8 cellular contexts compared by ENCODE assay signal in genomic region chr18:45166341-45167108, GRCh38.
DNase-seq lines count a peak whose midpoint lies in the region; ATAC-seq and TF ChIP-seq lines count a peak whose summit lies in the region.
"Had no signal": no experiment of that assay in that cellular context is flagged by ENCODE, and none has a peak within 500 bp of the region (broad histone marks: within the 10 kb centered on the region; RNA-seq: fewer than 3 reads in every experiment).

No MANE protein-coding gene starts in this region.

- H3K27ac Mint-ChIP-seq in H9: no peak overlapping the region

- H3K4me3 ChIP-seq in SJCRH30: no peak overlapping the region
- H3K4me3 ChIP-seq in fibroblast of pulmonary artery (replicated peaks; ENCODE audit: low read depth, low read length): no peak overlapping the region
- H3K4me3 ChIP-seq in smooth muscle cell: no peak overlapping the region

- H4K5ac ChIP-seq in H9 (ENCODE audit: insufficient read length, low read depth, low read length): no peak overlapping the region

- H3K4me1 ChIP-seq in SJCRH30 (no peaks in the 10 kb centered on the region), smooth muscle cell (ENCODE audit: low read depth) (no peaks in the 10 kb centered on the region), H9 (ENCODE audit: insufficient read depth, low read length) (no peaks in the 10 kb centered on the region)

- H3K23ac ChIP-seq in H9 (ENCODE audit: insufficient read length, low read depth, low read length): no peak overlapping the region

- no peak overlapping the region for H3T11ph ChIP-seq in H9 (ENCODE audit: low read length)

- no peak overlapping the region for H2AK5ac ChIP-seq in H9 (ENCODE audit: insufficient read length, low read length)

- no peak overlapping the region for H3K18ac ChIP-seq in H9 (ENCODE audit: insufficient read length, low read depth, low read length)

- no peak overlapping the region for H4K8ac ChIP-seq in H9 (replicated peaks; ENCODE audit: insufficient read length, low read depth, low read length)

- no peak overlapping the region for H2BK15ac ChIP-seq in H9 (ENCODE audit: low read depth, low read length)

- no peaks in the 10 kb centered on the region for H3K79me1 ChIP-seq in H9 (ENCODE audit: insufficient read depth, low read depth, low read length, poor library complexity, severe bottlenecking)

- H3K79me2 ChIP-seq in smooth muscle cell (ENCODE audit: low read depth) (no peaks in the 10 kb centered on the region), H9 (ENCODE audit: insufficient read depth, low read length) (no peaks in the 10 kb centered on the region)

- H3K27me3 ChIP-seq in SJCRH30 (no peaks in the 10 kb centered on the region), smooth muscle cell (ENCODE audit: low read depth) (no peaks in the 10 kb centered on the region), H9 (ENCODE audit: insufficient read depth, low read length) (no peaks in the 10 kb centered on the region)

- H4K20me1 ChIP-seq in smooth muscle cell (ENCODE audit: low read depth) (no peaks in the 10 kb centered on the region), H9 (ENCODE audit: control insufficient read depth, insufficient read depth, insufficient read length) (no peaks in the 10 kb centered on the region)

- H3K36me3 ChIP-seq in SJCRH30 (no peaks in the 10 kb centered on the region), smooth muscle cell (ENCODE audit: low read depth) (no peaks in the 10 kb centered on the region)

- H3K4ac ChIP-seq in H9 (ENCODE audit: low read depth, low read length): no peak overlapping the region

- H3K9ac ChIP-seq in smooth muscle cell (ENCODE audit: low read depth) (peak overlapping the region; percentile 44), H9 (ENCODE audit: extremely low read depth, insufficient read length, low read length) (no peak overlapping the region)

- H3K9me3 ChIP-seq in SJCRH30 (replicated peaks) (no peaks in the 10 kb centered on the region), smooth muscle cell (replicated peaks; ENCODE audit: low read depth) (no peaks in the 10 kb centered on the region), H9 (ENCODE audit: control insufficient read depth, low read depth, low read length) (no peaks in the 10 kb centered on the region)

- H3K4me3 Mint-ChIP-seq in H9: no peak overlapping the region

- WGBS in smooth muscle cell (ENCODE audit: low lambda C conversion rate): 45% methylated on average over 8 of the region's 8 CpGs
- WGBS in H9 (ENCODE audit: extremely low coverage, insufficient read length, low lambda C conversion rate): no CpG with 5 or more reads among the region's 8 CpGs

- DNase-seq in SJCRH30: peak; percentile 19 to 28
- peak; percentile 93 for DNase-seq in fibroblast of pulmonary artery (ENCODE audit: low read depth)
- no peak for DNase-seq in smooth muscle cell (lab: John Stamatoyannopoulos, UW; ENCODE audit: unreplicated experiment)
- no peak for DNase-seq in H9
- no peak for DNase-seq in stimulated activated CD4-positive, alpha-beta T cell treated with anti-CD3 and anti-CD28 coated beads, Interleukin-4, amount 100 ng/mL, for 4 hours
- DNase-seq in activated CD4-positive, alpha-beta T cell treated with anti-CD3 and anti-CD28 coated beads for 1 hour: no peak
- DNase-seq: GDM1 had no signal

- H3K14ac ChIP-seq in H9 (ENCODE audit: insufficient read depth, low read length): no peak overlapping the region

- H3K56ac ChIP-seq in H9 (ENCODE audit: insufficient read length, low read depth, low read length): no peak overlapping the region

- no peaks in the 10 kb centered on the region for H3K9me3 Mint-ChIP-seq in H9

- H3K23me2 ChIP-seq in H9 (ENCODE audit: insufficient read length, low read depth, low read length, poor library complexity, severe bottlenecking): no peaks in the 10 kb centered on the region

- no peak overlapping the region for H2BK5ac ChIP-seq in H9 (ENCODE audit: insufficient read length, low read length)

- ATAC-seq in GM18868 (IDR thresholded peaks at IDR 0.05; ENCODE audit: unreplicated experiment): peak; percentile 1

- no peaks in the 10 kb centered on the region for H3K4me1 Mint-ChIP-seq in H9

- no peaks in the 10 kb centered on the region for H3K36me3 Mint-ChIP-seq in H9 (ENCODE audit: insufficient read depth in 1 of 3, low read depth in 3 of 3)

- H3F3A ChIP-seq in smooth muscle cell (ENCODE audit: low read depth): peaks cover 18% of the 10 kb centered on the region

- H2BK120ac ChIP-seq in H9 (ENCODE audit: low read depth, low read length, poor library complexity, severe bottlenecking): no peak overlapping the region

- no peak overlapping the region for H4K91ac ChIP-seq in H9 (ENCODE audit: insufficient read length, low read depth, low read length)

- H3K4me2 ChIP-seq in smooth muscle cell (peak overlapping the region; percentile 34), H9 (ENCODE audit: insufficient read depth, insufficient read length, low read length) (no peak overlapping the region)

- H3K27me3 Mint-ChIP-seq in H9 (ENCODE audit: low read depth): no peaks in the 10 kb centered on the region

- TF ChIP-seq CTCF in fibroblast of pulmonary artery (IDR thresholded peaks at IDR 0.05; ENCODE audit: low read length, missing control alignments) (no peak), smooth muscle cell (IDR thresholded peaks at IDR 0.05; ENCODE audit: borderline replicate concordance, insufficient read depth, poor library complexity, severe bottlenecking) (no peak), H9 (conservative IDR thresholded peaks at IDR 0.05) (no peak)

- H2BK12ac ChIP-seq in H9 (ENCODE audit: insufficient read length, low read depth, low read length): no peak overlapping the region

- H3K27ac ChIP-seq in SJCRH30 (no peak overlapping the region), smooth muscle cell (ENCODE audit: low read depth) (peak overlapping the region; percentile 85), H9 (ENCODE audit: insufficient read length, low read depth, low read length) (no peak overlapping the region)

- no peak overlapping the region for H2BK20ac ChIP-seq in H9 (ENCODE audit: low read depth, low read length, poor library complexity, severe bottlenecking)

- H2AFZ ChIP-seq in smooth muscle cell (ENCODE audit: low read depth) (no peak overlapping the region), H9 (ENCODE audit: low read length) (no peak overlapping the region)

Comparison
In these comparisons a context has a peak if more than half of its experiments do, and no peak if none do; other contexts are left out.
1. DNase-seq: peak in SJCRH30 (2 of 2) and fibroblast of pulmonary artery (single experiment); none in smooth muscle cell (single experiment), H9 (single experiment), stimulated activated CD4-positive, alpha-beta T cell treated with anti-CD3 and anti-CD28 coated beads, Interleukin-4, amount 100 ng/mL, for 4 hours (0 of 2) and activated CD4-positive, alpha-beta T cell treated with anti-CD3 and anti-CD28 coated beads for 1 hour (single experiment).